In the genomic region with DNA sequence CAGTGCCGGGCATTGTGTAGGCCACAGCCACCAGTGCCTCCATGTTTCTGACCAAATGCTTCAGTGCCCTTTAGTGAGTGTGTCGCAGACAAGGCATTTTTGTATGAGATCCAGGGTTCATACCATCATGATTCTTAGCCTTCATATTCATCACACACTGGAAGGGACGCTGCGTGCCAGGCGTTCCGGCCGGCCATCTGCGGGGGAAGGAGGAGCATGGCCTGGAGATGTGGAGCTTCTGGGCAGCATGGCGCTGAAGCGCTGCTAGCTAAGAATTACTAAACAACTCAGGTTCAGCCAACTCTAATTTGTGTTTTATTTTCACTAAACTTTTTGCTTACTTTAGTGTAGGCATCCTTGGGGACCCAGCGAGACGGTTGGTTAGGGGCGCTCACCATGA, we compare ENCODE assay signal across 9 cellular contexts.
"Had no signal": no experiment of that assay in that cellular context is flagged by ENCODE, and none has a peak within 500 bp of the region (broad histone marks: within the 10 kb centered on the region; RNA-seq: fewer than 3 reads in every experiment).

No MANE protein-coding gene starts in this region.

- H3K4me3 ChIP-seq: GM23248, GM23338, HAP-1 had no signal

- H3K9me3 ChIP-seq: HAP-1 had no signal

- H3K27ac ChIP-seq: GM23248 had no signal

- H3K36me3 ChIP-seq: HAP-1 had no signal

- DNase-seq: GM23248, GOT3, H7, H9, HCEC 1CT, HFFc6 had no signal

- ATAC-seq: GM23338, HCT116 had no signal

- H3K4me1 ChIP-seq: HAP-1 had no signal
